ENCODE assay signal across 20 cellular contexts in the genomic region with DNA sequence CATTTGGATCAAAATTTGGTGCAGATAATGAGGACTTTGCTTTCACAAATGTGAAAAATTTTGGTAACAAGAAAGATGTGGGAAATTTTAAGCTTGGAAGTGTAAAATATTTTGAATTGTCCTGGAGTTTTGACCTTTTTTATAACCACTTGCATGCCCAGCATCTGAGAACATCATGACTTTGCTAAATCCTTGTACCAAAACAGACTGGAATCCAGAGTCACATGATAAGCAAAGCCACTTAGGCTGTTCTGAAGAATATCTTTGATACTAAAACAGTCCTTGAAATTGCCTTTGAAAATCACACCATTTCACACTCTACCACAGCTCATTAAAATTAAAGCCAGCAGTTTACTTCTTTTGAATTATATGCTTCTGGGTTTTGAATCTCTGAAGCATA. TPM values are rescaled to one million over a fixed set of nuclear protein-coding genes. Genes with fewer than 3 reads are reported as not detected.
DNase-seq lines count a peak whose midpoint lies in the region; ATAC-seq and TF ChIP-seq lines count a peak whose summit lies in the region.
"Had no signal": no experiment of that assay in that cellular context is flagged by ENCODE, and none has a peak within 500 bp of the region (broad histone marks: within the 10 kb centered on the region; RNA-seq: fewer than 3 reads in every experiment).

No MANE protein-coding gene starts in this region.

- H3K4me1 ChIP-seq in upper lobe of left lung, result peaks cover 12 to 24% (median 18%) of the 10 kb centered on the region in 4 donors
- H3K4me1 ChIP-seq: breast epithelium had no signal

- H3K9me3 ChIP-seq in upper lobe of left lung, result no peaks in the 10 kb centered on the region
- H3K9me3 ChIP-seq: BLaER1 treated with 17β-estradiol and CSF1 and Interleukin-3, amounts not matched to agents 10 nM and 100 nM; breast epithelium; MG63 had no signal

- no peak for TF ChIP-seq CTCF in dorsolateral prefrontal cortex (IDR thresholded peaks at IDR 0.05 in 54 of 56, conservative IDR thresholded peaks at IDR 0.05 in 2 of 56; ENCODE audit: low read depth in 1 of 56, partially characterized antibody in 56 of 56)
- no peak for TF ChIP-seq CTCF in upper lobe of left lung (IDR thresholded peaks at IDR 0.05)

- no peak for ATAC-seq in upper lobe of left lung (ENCODE audit: low FRiP score in 2 of 2)
- ATAC-seq: GM23338 had no signal

- TF ChIP-seq EP300 in upper lobe of left lung (IDR thresholded peaks at IDR 0.05), result no peak

- intact Hi-C loops in dorsolateral prefrontal cortex (cut with DNase I), result loop anchor here (5.0 to 10.0 kb wide), 3 partner anchors 168 to 228 kb away; a partner anchor contains a TSS

- no peak for TF ChIP-seq POLR2A in upper lobe of left lung (IDR thresholded peaks at IDR 0.05)

- no peaks in the 10 kb centered on the region for H3K36me3 ChIP-seq in upper lobe of left lung
- no peaks in the 10 kb centered on the region for H3K36me3 ChIP-seq in H7 (replicated peaks; ENCODE audit: control insufficient read depth, insufficient read depth, low read length)
- H3K36me3 ChIP-seq: BLaER1 treated with 17β-estradiol and CSF1 and Interleukin-3, amounts not matched to agents 10 nM and 100 nM; breast epithelium; MG63 had no signal

- DNase-seq in amniotic epithelial cell (ENCODE audit: low read depth), result peak; percentile 46
- DNase-seq in dorsolateral prefrontal cortex, result no peak
- peak; percentile 21 for DNase-seq in midbrain (lab: John Stamatoyannopoulos, UW)
- DNase-seq in upper lobe of left lung, result no peak
- DNase-seq in activated CD4-positive, alpha-beta T cell treated with anti-CD3 and anti-CD28 coated beads for 48 hours, result no peak
- no peak for DNase-seq in NCI-H510A treated with DMSO at 0.1 percent for 48 hours (lab: John Stamatoyannopoulos, UW)
- DNase-seq in H7, result no peak
- DNase-seq: activated B cell treated with CpG ODN at 0.5 μM for 24 hours; activated CD8-positive, alpha-beta memory T cell treated with anti-CD3 and anti-CD28 coated beads, Interleukin-2, amount 50 U/mL, for 48 hours; activated naive CD4-positive, alpha-beta T cell treated with Interleukin-2 at 50 U/mL for 16 hours; DMS79; MG63; naive B cell; NCI-H2029; NCI-H774; stimulated activated CD4-positive, alpha-beta T cell treated with anti-CD3 and anti-CD28 coated beads, Interleukin-1b, Interleukin-23, amount 100 ng/mL, for 48 hours had no signal

- H3K4me3 ChIP-seq in dorsolateral prefrontal cortex (no peak overlapping the region), upper lobe of left lung (no peak overlapping the region), H7 (ENCODE audit: insufficient read depth, low read depth, low read length) (no peak overlapping the region)
- H3K4me3 ChIP-seq: BLaER1 treated with 17β-estradiol and CSF1 and Interleukin-3, amounts not matched to agents 10 nM and 100 nM; breast epithelium; GM23338; hepatocyte; MG63 had no signal

- H3K27ac ChIP-seq in dorsolateral prefrontal cortex (peak overlapping the region in 56 of 59 donors; percentile 1 to 100 (median 96)), upper lobe of left lung (peak overlapping the region; percentile 9 to 61 (median 14))
- H3K27ac ChIP-seq: BLaER1 treated with 17β-estradiol and CSF1 and Interleukin-3, amounts not matched to agents 10 nM and 100 nM; breast epithelium; hepatocyte had no signal

- H3K27me3 ChIP-seq in dorsolateral prefrontal cortex (no peaks in the 10 kb centered on the region), upper lobe of left lung (no peaks in the 10 kb centered on the region), H7 (ENCODE audit: control insufficient read depth, insufficient read depth, low read length) (no peaks in the 10 kb centered on the region; the same call in 1 of the 2 replicates)
- H3K27me3 ChIP-seq: BLaER1 treated with 17β-estradiol and CSF1 and Interleukin-3, amounts not matched to agents 10 nM and 100 nM; breast epithelium; hepatocyte; MG63 had no signal

RNA-seq across cellular contexts. Expression of a gene that starts 2.5 kb away (rescaled TPM):
- total RNA-seq in dorsolateral prefrontal cortex (100 to 1,000 TPM in 119 of 120 experiments, 10 to 100 TPM in 1; 96.3 to 246 (median 167) TPM), upper lobe of left lung (10 to 100 TPM; 18.4 to 56.0 (median 26.0) TPM)
- total RNA-seq in H7 (2014; rRNA removed; shearing (Covaris generic)), result 19.8 and 21.4 TPM in 2 replicates

Comparison
In these comparisons a context has a peak if more than half of its experiments do, and no peak if none do; other contexts are left out.
1. DNase-seq: peak in amniotic epithelial cell (single experiment) and midbrain (single experiment); none in dorsolateral prefrontal cortex (0 of 10), upper lobe of left lung (0 of 2), activated CD4-positive, alpha-beta T cell treated with anti-CD3 and anti-CD28 coated beads for 48 hours (single experiment), NCI-H510A treated with DMSO at 0.1 percent for 48 hours (single experiment) and H7 (single experiment).